9 cellular contexts compared by ENCODE assay signal in genomic region chr14:76175942-76176341, GRCh38.
"Had no signal": no experiment of that assay in that cellular context is flagged by ENCODE, and none has a peak within 500 bp of the region (broad histone marks: within the 10 kb centered on the region; RNA-seq: fewer than 3 reads in every experiment).

No MANE protein-coding gene starts in this region.

- H3K27me3 Mint-ChIP-seq: IgD-negative memory B cell had no signal

- DNase-seq: GM23248, GOT3, H7, HFFc6, KG1 had no signal

- H3K9me3 Mint-ChIP-seq: HFFc6, IgD-negative memory B cell had no signal

- ATAC-seq: HCT116 had no signal

- H2AFZ ChIP-seq: GM23248 had no signal

- H3K27ac ChIP-seq: GM23248, HL-60 had no signal

- H3K4me1 ChIP-seq: HAP-1 had no signal

- H3K4me3 Mint-ChIP-seq: HFFc6, IgD-negative memory B cell had no signal

- H3K4me3 ChIP-seq: GM23248, HAP-1 had no signal

- H3K27ac Mint-ChIP-seq: HFFc6, IgD-negative memory B cell had no signal

- H3K9me3 ChIP-seq: HAP-1 had no signal

- H3K9ac ChIP-seq: GM23248 had no signal
